ENCODE assay signal across 1 cellular context in genomic region chr9:134825025-134825424, GRCh38.
TF ChIP-seq lines count a peak whose summit lies in the region.

No MANE protein-coding gene starts in this region.

TF ChIP-seq in K562, 482 proteins besides CTCF, POLR2A, EP300 and RAD21 (continued from another document):
- TF ChIP-seq, protein P1, sequence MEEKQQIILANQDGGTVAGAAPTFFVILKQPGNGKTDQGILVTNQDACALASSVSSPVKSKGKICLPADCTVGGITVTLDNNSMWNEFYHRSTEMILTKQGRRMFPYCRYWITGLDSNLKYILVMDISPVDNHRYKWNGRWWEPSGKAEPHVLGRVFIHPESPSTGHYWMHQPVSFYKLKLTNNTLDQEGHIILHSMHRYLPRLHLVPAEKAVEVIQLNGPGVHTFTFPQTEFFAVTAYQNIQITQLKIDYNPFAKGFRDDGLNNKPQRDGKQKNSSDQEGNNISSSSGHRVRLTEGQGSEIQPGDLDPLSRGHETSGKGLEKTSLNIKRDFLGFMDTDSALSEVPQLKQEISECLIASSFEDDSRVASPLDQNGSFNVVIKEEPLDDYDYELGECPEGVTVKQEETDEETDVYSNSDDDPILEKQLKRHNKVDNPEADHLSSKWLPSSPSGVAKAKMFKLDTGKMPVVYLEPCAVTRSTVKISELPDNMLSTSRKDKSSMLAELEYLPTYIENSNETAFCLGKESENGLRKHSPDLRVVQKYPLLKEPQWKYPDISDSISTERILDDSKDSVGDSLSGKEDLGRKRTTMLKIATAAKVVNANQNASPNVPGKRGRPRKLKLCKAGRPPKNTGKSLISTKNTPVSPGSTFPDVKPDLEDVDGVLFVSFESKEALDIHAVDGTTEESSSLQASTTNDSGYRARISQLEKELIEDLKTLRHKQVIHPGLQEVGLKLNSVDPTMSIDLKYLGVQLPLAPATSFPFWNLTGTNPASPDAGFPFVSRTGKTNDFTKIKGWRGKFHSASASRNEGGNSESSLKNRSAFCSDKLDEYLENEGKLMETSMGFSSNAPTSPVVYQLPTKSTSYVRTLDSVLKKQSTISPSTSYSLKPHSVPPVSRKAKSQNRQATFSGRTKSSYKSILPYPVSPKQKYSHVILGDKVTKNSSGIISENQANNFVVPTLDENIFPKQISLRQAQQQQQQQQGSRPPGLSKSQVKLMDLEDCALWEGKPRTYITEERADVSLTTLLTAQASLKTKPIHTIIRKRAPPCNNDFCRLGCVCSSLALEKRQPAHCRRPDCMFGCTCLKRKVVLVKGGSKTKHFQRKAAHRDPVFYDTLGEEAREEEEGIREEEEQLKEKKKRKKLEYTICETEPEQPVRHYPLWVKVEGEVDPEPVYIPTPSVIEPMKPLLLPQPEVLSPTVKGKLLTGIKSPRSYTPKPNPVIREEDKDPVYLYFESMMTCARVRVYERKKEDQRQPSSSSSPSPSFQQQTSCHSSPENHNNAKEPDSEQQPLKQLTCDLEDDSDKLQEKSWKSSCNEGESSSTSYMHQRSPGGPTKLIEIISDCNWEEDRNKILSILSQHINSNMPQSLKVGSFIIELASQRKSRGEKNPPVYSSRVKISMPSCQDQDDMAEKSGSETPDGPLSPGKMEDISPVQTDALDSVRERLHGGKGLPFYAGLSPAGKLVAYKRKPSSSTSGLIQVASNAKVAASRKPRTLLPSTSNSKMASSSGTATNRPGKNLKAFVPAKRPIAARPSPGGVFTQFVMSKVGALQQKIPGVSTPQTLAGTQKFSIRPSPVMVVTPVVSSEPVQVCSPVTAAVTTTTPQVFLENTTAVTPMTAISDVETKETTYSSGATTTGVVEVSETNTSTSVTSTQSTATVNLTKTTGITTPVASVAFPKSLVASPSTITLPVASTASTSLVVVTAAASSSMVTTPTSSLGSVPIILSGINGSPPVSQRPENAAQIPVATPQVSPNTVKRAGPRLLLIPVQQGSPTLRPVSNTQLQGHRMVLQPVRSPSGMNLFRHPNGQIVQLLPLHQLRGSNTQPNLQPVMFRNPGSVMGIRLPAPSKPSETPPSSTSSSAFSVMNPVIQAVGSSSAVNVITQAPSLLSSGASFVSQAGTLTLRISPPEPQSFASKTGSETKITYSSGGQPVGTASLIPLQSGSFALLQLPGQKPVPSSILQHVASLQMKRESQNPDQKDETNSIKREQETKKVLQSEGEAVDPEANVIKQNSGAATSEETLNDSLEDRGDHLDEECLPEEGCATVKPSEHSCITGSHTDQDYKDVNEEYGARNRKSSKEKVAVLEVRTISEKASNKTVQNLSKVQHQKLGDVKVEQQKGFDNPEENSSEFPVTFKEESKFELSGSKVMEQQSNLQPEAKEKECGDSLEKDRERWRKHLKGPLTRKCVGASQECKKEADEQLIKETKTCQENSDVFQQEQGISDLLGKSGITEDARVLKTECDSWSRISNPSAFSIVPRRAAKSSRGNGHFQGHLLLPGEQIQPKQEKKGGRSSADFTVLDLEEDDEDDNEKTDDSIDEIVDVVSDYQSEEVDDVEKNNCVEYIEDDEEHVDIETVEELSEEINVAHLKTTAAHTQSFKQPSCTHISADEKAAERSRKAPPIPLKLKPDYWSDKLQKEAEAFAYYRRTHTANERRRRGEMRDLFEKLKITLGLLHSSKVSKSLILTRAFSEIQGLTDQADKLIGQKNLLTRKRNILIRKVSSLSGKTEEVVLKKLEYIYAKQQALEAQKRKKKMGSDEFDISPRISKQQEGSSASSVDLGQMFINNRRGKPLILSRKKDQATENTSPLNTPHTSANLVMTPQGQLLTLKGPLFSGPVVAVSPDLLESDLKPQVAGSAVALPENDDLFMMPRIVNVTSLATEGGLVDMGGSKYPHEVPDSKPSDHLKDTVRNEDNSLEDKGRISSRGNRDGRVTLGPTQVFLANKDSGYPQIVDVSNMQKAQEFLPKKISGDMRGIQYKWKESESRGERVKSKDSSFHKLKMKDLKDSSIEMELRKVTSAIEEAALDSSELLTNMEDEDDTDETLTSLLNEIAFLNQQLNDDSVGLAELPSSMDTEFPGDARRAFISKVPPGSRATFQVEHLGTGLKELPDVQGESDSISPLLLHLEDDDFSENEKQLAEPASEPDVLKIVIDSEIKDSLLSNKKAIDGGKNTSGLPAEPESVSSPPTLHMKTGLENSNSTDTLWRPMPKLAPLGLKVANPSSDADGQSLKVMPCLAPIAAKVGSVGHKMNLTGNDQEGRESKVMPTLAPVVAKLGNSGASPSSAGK (IDR thresholded peaks at IDR 0.05), result no peak
